1 cellular context compared by ENCODE assay signal in genomic region chr5:111738118-111738517, GRCh38.
TF ChIP-seq lines count a peak whose summit lies in the region.

No MANE protein-coding gene starts in this region.

TF ChIP-seq in GM23338, 12 proteins besides CTCF, POLR2A, EP300 and RAD21 (continued from another document):
- TF ChIP-seq REST (IDR thresholded peaks at IDR 0.05; ENCODE audit: unreplicated experiment) (no peak), JUNB (IDR thresholded peaks at IDR 0.05; ENCODE audit: unreplicated experiment) (no peak), ZNF331 (CRISPR knock-in tag; IDR thresholded peaks at IDR 0.05; ENCODE audit: low read depth) (no peak), POLR2AphosphoS5 (IDR thresholded peaks at IDR 0.05; ENCODE audit: low read depth) (no peak), ETS1 (IDR thresholded peaks at IDR 0.05) (no peak), STAT1 (IDR thresholded peaks at IDR 0.05; ENCODE audit: unreplicated experiment) (no peak), EZH2 (IDR thresholded peaks at IDR 0.05; ENCODE audit: low read depth, unreplicated experiment) (no peak), CREB1 (CRISPR knock-in tag; IDR thresholded peaks at IDR 0.05; ENCODE audit: low read depth) (no peak), EZH2phosphoT487 (IDR thresholded peaks at IDR 0.05; ENCODE audit: unreplicated experiment) (no peak), ZNF462 (CRISPR knock-in tag; IDR thresholded peaks at IDR 0.05) (no peak), ZNF114 (CRISPR knock-in tag; IDR thresholded peaks at IDR 0.05) (no peak)
